Comparison of ENCODE assay signal across 8 cellular contexts in genomic region chr21:39312112-39313041, GRCh38. TPM values are rescaled to one million over a fixed set of nuclear protein-coding genes. Genes with fewer than 3 reads are reported as not detected.
DNase-seq lines count a peak whose midpoint lies in the region; ATAC-seq and TF ChIP-seq lines count a peak whose summit lies in the region.

No MANE protein-coding gene starts in this region.

- POLR2A ChIA-PET in AG04449 (lab: Yijun Ruan, JAX), result interaction anchor here (0.8 to 2.1 kb wide), 3 partner anchors 36 to 75 kb away, joined by 3 to 14 read pairs (median 6); partner anchors contain the start of gene HMGN1

- no peak for DNase-seq in AG04449 (ENCODE audit: low read depth, low spot score)
- peak; percentile 84 for DNase-seq in NCI-H2196 treated with DMSO at 0.1 percent for 48 hours (lab: John Stamatoyannopoulos, UW; ENCODE audit: unreplicated experiment)
- peak; percentile 94 for DNase-seq in WERI-Rb-1
- peak; percentile 89 to 91 for DNase-seq in breast epithelium (ENCODE audit: low spot score in 2 of 2)

- no peaks in the 10 kb centered on the region for H3K9me3 ChIP-seq in WERI-Rb-1 (ENCODE audit: severe bottlenecking)
- H3K9me3 ChIP-seq in breast epithelium, result no peaks in the 10 kb centered on the region
- no peaks in the 10 kb centered on the region for H3K9me3 ChIP-seq in iPS-20b (ENCODE audit: insufficient read depth, low read depth, low read length)
- no peaks in the 10 kb centered on the region for H3K9me3 ChIP-seq in skeletal muscle satellite cell (replicated peaks; ENCODE audit: low read length)

- intact Hi-C loops in breast epithelium (cut with DNase I; ENCODE audit: low total_unique reads), result no loop called here

- H3K4me1 ChIP-seq in breast epithelium (peaks cover 0 to 3% of the 10 kb centered on the region in 2 donors), iPS-20b (ENCODE audit: insufficient read depth, low read length) (peaks cover 6% of the 10 kb centered on the region; the same call in 1 of the 2 replicates), skeletal muscle satellite cell (ENCODE audit: control insufficient read depth, insufficient read depth, low read length) (peaks cover 12% of the 10 kb centered on the region)

- no peak for TF ChIP-seq CTCF in AG04449 (IDR thresholded peaks at IDR 0.05; ENCODE audit: insufficient read depth, low read length, missing control alignments)
- no peak for TF ChIP-seq CTCF in WERI-Rb-1 (IDR thresholded peaks at IDR 0.05; ENCODE audit: low read depth, low read length)
- TF ChIP-seq CTCF in breast epithelium (IDR thresholded peaks at IDR 0.05), result no peak

- H3K36me3 ChIP-seq in WERI-Rb-1, result peaks cover 31% of the 10 kb centered on the region
- no peaks in the 10 kb centered on the region for H3K36me3 ChIP-seq in breast epithelium
- H3K36me3 ChIP-seq in iPS-20b (ENCODE audit: insufficient read depth, low read depth, low read length), result peaks cover 32% of the 10 kb centered on the region
- H3K36me3 ChIP-seq in skeletal muscle satellite cell (ENCODE audit: insufficient read depth, low read length), result peaks cover 3% of the 10 kb centered on the region

- H3K27ac ChIP-seq in WERI-Rb-1, result peak overlapping the region; percentile 99
- H3K27ac ChIP-seq in breast epithelium, result peak overlapping the region; percentile 95 to 96
- H3K27ac ChIP-seq in iPS-20b (ENCODE audit: low read length), result no peak overlapping the region

- peak overlapping the region; percentile 96 for H3K4me2 ChIP-seq in skeletal muscle satellite cell (ENCODE audit: low read length)

- no peak overlapping the region for H3K9ac ChIP-seq in iPS-20b (ENCODE audit: low read depth, low read length)
- H3K9ac ChIP-seq in skeletal muscle satellite cell (ENCODE audit: low read depth, low read length), result peak overlapping the region; percentile 95

- peak; percentile 78 for ATAC-seq in GM18907 (IDR thresholded peaks at IDR 0.05; ENCODE audit: unreplicated experiment)
- ATAC-seq in HG03159 (IDR thresholded peaks at IDR 0.05; ENCODE audit: unreplicated experiment), result peak; percentile 64

- no peak for TF ChIP-seq POLR2A in breast epithelium (IDR thresholded peaks at IDR 0.05)

- CTCF ChIA-PET in AG04449 (lab: Yijun Ruan, JAX), result interaction anchor here (1.0 to 1.3 kb wide), 2 partner anchors 9 to 75 kb away, joined by 3 to 4 read pairs; no protein-coding TSS in a partner anchor

- peak overlapping the region; percentile 76 for H3K4me3 ChIP-seq in AG04449 (ENCODE audit: low read depth, low read length)
- peak overlapping the region; percentile 90 for H3K4me3 ChIP-seq in WERI-Rb-1 (ENCODE audit: low read depth, low read length)
- peak overlapping the region; percentile 84 to 96 (median 86) for H3K4me3 ChIP-seq in breast epithelium
- H3K4me3 ChIP-seq in iPS-20b (ENCODE audit: low read length), result peak overlapping the region; percentile 79
- peak overlapping the region; percentile 90 for H3K4me3 ChIP-seq in skeletal muscle satellite cell (ENCODE audit: low read length)

- no peaks in the 10 kb centered on the region for H3K27me3 ChIP-seq in WERI-Rb-1 (ENCODE audit: insufficient read depth, low read depth, severe bottlenecking)
- no peaks in the 10 kb centered on the region for H3K27me3 ChIP-seq in breast epithelium
- no peaks in the 10 kb centered on the region for H3K27me3 ChIP-seq in iPS-20b (ENCODE audit: insufficient read depth, low read length)
- H3K27me3 ChIP-seq in skeletal muscle satellite cell (ENCODE audit: control insufficient read depth, insufficient read depth, low read length), result no peaks in the 10 kb centered on the region

RNA-seq across cellular contexts. Expression of gene BRWD1, which starts 1.1 kb away (rescaled TPM):
- total RNA-seq in breast epithelium, result 100 to 1,000 TPM in 2 of 3 donors, 10 to 100 TPM in 1; 65.4 to 128 (median 105) TPM
- total RNA-seq in skeletal muscle satellite cell (2012; rRNA removed), result 37.8 and 46.4 TPM in 2 replicates

RNA-seq across cellular contexts. Expression of gene HMGN1, which starts 36.5 kb away (rescaled TPM):
- total RNA-seq in breast epithelium, result 100 to 1,000 TPM in 2 of 3 donors, 10 to 100 TPM in 1; 68.5 to 166 (median 127) TPM
- total RNA-seq in skeletal muscle satellite cell (2012; rRNA removed), result 190 and 226 TPM in 2 replicates
